9 cellular contexts compared by ENCODE assay signal in the genomic region with DNA sequence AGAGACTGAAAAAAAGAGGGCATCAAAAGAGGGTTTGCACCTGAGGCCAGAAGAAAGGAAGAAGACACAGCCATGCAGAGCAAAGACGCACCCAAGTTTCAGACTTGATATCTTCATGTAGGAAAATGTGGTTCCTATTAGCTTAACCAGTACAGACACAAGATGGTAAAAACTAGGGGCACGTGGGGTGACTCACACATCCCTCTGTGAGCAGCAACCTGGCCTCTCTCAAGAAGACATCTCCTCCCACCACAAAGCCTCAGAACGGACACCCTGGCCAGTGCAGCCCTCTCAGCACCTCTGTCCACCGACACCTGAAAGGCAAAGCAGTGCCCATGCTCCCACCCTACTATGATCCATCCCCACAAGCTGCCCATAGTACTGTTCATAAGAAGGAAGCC. TPM values are rescaled to one million over a fixed set of nuclear protein-coding genes. Genes with fewer than 3 reads are reported as not detected.
DNase-seq lines count a peak whose midpoint lies in the region; ATAC-seq and TF ChIP-seq lines count a peak whose summit lies in the region.
"Had no signal": no experiment of that assay in that cellular context is flagged by ENCODE, and none has a peak within 500 bp of the region (broad histone marks: within the 10 kb centered on the region; RNA-seq: fewer than 3 reads in every experiment).

No MANE protein-coding gene starts in this region.

- H3K9me3 Mint-ChIP-seq in dendritic cell treated with granulocyte-macrophage colony-stimulating factor and Interleukin-4, amounts not matched to agents 40 ng/mL and 50 ng/mL, for 4 days: no peaks in the 10 kb centered on the region
- H3K9me3 Mint-ChIP-seq in stimulated activated naive CD8-positive, alpha-beta T cell treated with anti-CD3 and anti-CD28 coated beads, Interleukin-15, Interleukin-2, amounts not matched to agents 100 ng/mL and 50 ng/mL, for 24 hours: no peaks in the 10 kb centered on the region

- H3K27ac Mint-ChIP-seq in dendritic cell treated with granulocyte-macrophage colony-stimulating factor and Interleukin-4, amounts not matched to agents 40 ng/mL and 50 ng/mL, for 4 days: peak overlapping the region; percentile 45
- H3K27ac Mint-ChIP-seq in stimulated activated naive CD8-positive, alpha-beta T cell treated with anti-CD3 and anti-CD28 coated beads, Interleukin-15, Interleukin-2, amounts not matched to agents 100 ng/mL and 50 ng/mL, for 24 hours: peak overlapping the region; percentile 91

- no peaks in the 10 kb centered on the region for H3K9me3 ChIP-seq in breast epithelium

- no peak overlapping the region for H3K4me3 ChIP-seq in breast epithelium
- H3K4me3 ChIP-seq: lung had no signal

- intact Hi-C loops in dendritic cell treated with granulocyte-macrophage colony-stimulating factor and Interleukin-4, amounts not matched to agents 40 ng/mL and 50 ng/mL, for 4 days (cut with micrococcal nuclease): loop anchor here (10.0 kb wide), 2 partner anchors 49 to 329 kb away; no protein-coding TSS in a partner anchor
- intact Hi-C loops in breast epithelium (cut with DNase I; ENCODE audit: low total_unique reads): no loop called here

- no peak overlapping the region for H3K4me3 Mint-ChIP-seq in dendritic cell treated with granulocyte-macrophage colony-stimulating factor and Interleukin-4, amounts not matched to agents 40 ng/mL and 50 ng/mL, for 4 days
- peak overlapping the region; percentile 65 for H3K4me3 Mint-ChIP-seq in stimulated activated naive CD8-positive, alpha-beta T cell treated with anti-CD3 and anti-CD28 coated beads, Interleukin-15, Interleukin-2, amounts not matched to agents 100 ng/mL and 50 ng/mL, for 24 hours

- H3K27me3 Mint-ChIP-seq in dendritic cell treated with granulocyte-macrophage colony-stimulating factor and Interleukin-4, amounts not matched to agents 40 ng/mL and 50 ng/mL, for 4 days: no peaks in the 10 kb centered on the region
- H3K27me3 Mint-ChIP-seq in stimulated activated naive CD8-positive, alpha-beta T cell treated with anti-CD3 and anti-CD28 coated beads, Interleukin-15, Interleukin-2, amounts not matched to agents 100 ng/mL and 50 ng/mL, for 24 hours: no peaks in the 10 kb centered on the region

- H3K4me1 Mint-ChIP-seq in dendritic cell treated with granulocyte-macrophage colony-stimulating factor and Interleukin-4, amounts not matched to agents 40 ng/mL and 50 ng/mL, for 4 days (ENCODE audit: low read depth): peaks cover 43% of the 10 kb centered on the region
- peaks cover 71% of the 10 kb centered on the region for H3K4me1 Mint-ChIP-seq in stimulated activated naive CD8-positive, alpha-beta T cell treated with anti-CD3 and anti-CD28 coated beads, Interleukin-15, Interleukin-2, amounts not matched to agents 100 ng/mL and 50 ng/mL, for 24 hours (ENCODE audit: low read depth)

- TF ChIP-seq CTCF in breast epithelium (IDR thresholded peaks at IDR 0.05): no peak

- H3K36me3 ChIP-seq in breast epithelium: no peaks in the 10 kb centered on the region

- peak; percentile 66 for ATAC-seq in GM21717 (IDR thresholded peaks at IDR 0.05; ENCODE audit: unreplicated experiment)

- H3K36me3 Mint-ChIP-seq in dendritic cell treated with granulocyte-macrophage colony-stimulating factor and Interleukin-4, amounts not matched to agents 40 ng/mL and 50 ng/mL, for 4 days (ENCODE audit: low read depth): peaks cover 100% of the 10 kb centered on the region
- H3K36me3 Mint-ChIP-seq in stimulated activated naive CD8-positive, alpha-beta T cell treated with anti-CD3 and anti-CD28 coated beads, Interleukin-15, Interleukin-2, amounts not matched to agents 100 ng/mL and 50 ng/mL, for 24 hours (ENCODE audit: low read depth): peaks cover 58% of the 10 kb centered on the region

- no peaks in the 10 kb centered on the region for H3K4me1 ChIP-seq in breast epithelium

- TF ChIP-seq POLR2A in breast epithelium (IDR thresholded peaks at IDR 0.05): no peak

- no peaks in the 10 kb centered on the region for H3K27me3 ChIP-seq in breast epithelium

- no peak overlapping the region for H3K27ac ChIP-seq in breast epithelium
- H3K27ac ChIP-seq: VCaP had no signal

- DNase-seq in activated CD4-positive, CD25-positive, alpha-beta regulatory T cell treated with anti-CD3 and anti-CD28 coated beads, Interleukin-2, amount 50 U/mL, for 16 hours (ENCODE audit: low read depth, low spot score): peak; percentile 40
- DNase-seq in cerebellar nuclear complex (lab: John Stamatoyannopoulos, UW): no peak
- no peak for DNase-seq in cerebellar cortex (ENCODE audit: low spot score)
- no peak for DNase-seq in breast epithelium (ENCODE audit: low spot score in 2 of 2)

RNA-seq across cellular contexts. Expression of a gene that starts 33.3 kb away (rescaled TPM):
- total RNA-seq in breast epithelium: 10 to 100 TPM; 42.3 to 70.2 (median 51.1) TPM

RNA-seq across cellular contexts. Expression of a gene that starts 33.3 kb away (rescaled TPM):
- 10 to 100 TPM in 1 of 3 donors, 1 to 10 TPM in 2; 6.9 to 10.1 (median 7.2) TPM for total RNA-seq in breast epithelium

RNA-seq across cellular contexts. Expression of a gene that starts 50.2 kb away (rescaled TPM):
- total RNA-seq in breast epithelium: 100 to 1,000 TPM; 158 to 535 (median 180) TPM
